In the genomic region with DNA sequence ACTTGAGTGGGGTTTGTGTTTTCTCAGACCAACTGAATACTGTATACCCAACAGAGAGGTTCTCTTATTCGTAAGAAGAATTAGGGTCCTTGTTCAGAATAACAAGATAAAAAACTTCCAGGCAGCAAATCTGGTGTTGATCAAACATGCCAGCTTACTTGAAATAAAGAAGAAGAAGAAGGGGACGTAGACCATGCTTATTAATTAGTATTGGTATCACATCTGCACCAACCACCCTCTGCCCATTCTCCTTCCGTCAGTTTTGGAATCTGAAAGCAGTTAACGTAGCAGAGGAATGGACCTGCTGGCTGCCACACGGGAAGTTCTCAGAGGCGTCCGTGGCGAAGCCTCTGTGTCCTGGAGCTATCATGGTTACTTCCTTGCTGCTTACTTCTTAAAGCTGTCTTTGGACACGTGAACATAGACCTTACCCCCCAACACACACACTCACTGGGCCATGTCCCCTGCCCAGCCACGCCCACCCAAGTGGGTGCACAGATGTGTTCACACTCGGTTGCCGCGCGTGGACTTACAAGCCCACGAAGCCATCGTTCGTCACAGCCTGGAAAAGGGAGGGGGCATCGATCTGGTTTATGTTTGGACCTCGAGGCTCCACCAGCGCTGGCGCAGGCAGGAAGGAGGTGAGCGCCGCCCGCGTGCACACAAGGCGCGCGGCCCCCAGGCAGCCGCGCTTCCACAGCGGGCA, we compare ENCODE assay signal across 8 cellular contexts. TPM values are rescaled to one million over a fixed set of nuclear protein-coding genes. Genes with fewer than 3 reads are reported as not detected.
DNase-seq lines count a peak whose midpoint lies in the region; ATAC-seq, FAIRE-seq and TF ChIP-seq lines count a peak whose summit lies in the region.

No MANE protein-coding gene starts in this region.

- H3K27ac ChIP-seq in endodermal cell (ENCODE audit: low read depth, low read length) (no peak overlapping the region), parathyroid adenoma (no peak overlapping the region)

- ATAC-seq in GM18502 (IDR thresholded peaks at IDR 0.05; ENCODE audit: poor library complexity, unreplicated experiment) (no peak), GM18519 (IDR thresholded peaks at IDR 0.05; ENCODE audit: low FRiP score, unreplicated experiment) (no peak)

- peak overlapping the region; percentile 90 for H3K4me2 ChIP-seq in parathyroid adenoma (ENCODE audit: low read length)

- FAIRE-seq in urothelium cell line (lab: Jason Lieb, UNC): no peak

- H3K4me3 ChIP-seq in GM12865 (ENCODE audit: low read depth, low read length) (peak overlapping the region; percentile 46; the same call in 1 of the 2 replicates), endodermal cell (ENCODE audit: low read length) (peak overlapping the region; percentile 68), parathyroid adenoma (ENCODE audit: low read depth, low read length) (peak overlapping the region; percentile 49)
- peak overlapping the region; percentile 45 for H3K4me3 ChIP-seq in Jurkat, Clone E6-1 (ENCODE audit: low read length)

- peaks cover 12% of the 10 kb centered on the region for H3K4me1 Mint-ChIP-seq in endodermal cell

- TF ChIP-seq CTCF in GM12865 (IDR thresholded peaks at IDR 0.05; ENCODE audit: insufficient read depth, low read depth, low read length, missing control alignments) (no peak), endodermal cell (conservative IDR thresholded peaks at IDR 0.05) (no peak), parathyroid adenoma (IDR thresholded peaks at IDR 0.05) (no peak)

- H3K9me3 Mint-ChIP-seq in endodermal cell: peaks cover 12% of the 10 kb centered on the region

- no peak overlapping the region for H3K27ac Mint-ChIP-seq in endodermal cell

- H3K79me2 ChIP-seq in parathyroid adenoma: no peaks in the 10 kb centered on the region

- H3K4me1 ChIP-seq in endodermal cell (ENCODE audit: control insufficient read depth, insufficient read depth, low read length) (no peaks in the 10 kb centered on the region), parathyroid adenoma (peaks cover 12% of the 10 kb centered on the region)

- peak overlapping the region; percentile 73 for H2AFZ ChIP-seq in parathyroid adenoma

- H3K4me3 Mint-ChIP-seq in endodermal cell: peak overlapping the region; percentile 48

- H3K27me3 ChIP-seq in endodermal cell (ENCODE audit: control insufficient read depth, insufficient read depth, low read length, poor library complexity, severe bottlenecking) (peaks cover 99% of the 10 kb centered on the region), parathyroid adenoma (ENCODE audit: control insufficient read depth, insufficient read depth, low read length) (peaks cover 7% of the 10 kb centered on the region)

- 4 to 8% methylated on average over 16 to 31 of the region's 31 CpGs for WGBS in endodermal cell (ENCODE audit: insufficient coverage in 1 of 2, insufficient read length in 1 of 2), 2 experiments

- peaks cover 3% of the 10 kb centered on the region for H3K36me3 Mint-ChIP-seq in endodermal cell (ENCODE audit: low read depth)

- H3K9me3 ChIP-seq in endodermal cell (ENCODE audit: control insufficient read depth, low read length) (peaks cover 5% of the 10 kb centered on the region), parathyroid adenoma (ENCODE audit: control insufficient read depth, low read length) (no peaks in the 10 kb centered on the region)

- H3K9ac ChIP-seq in endodermal cell (ENCODE audit: extremely low read depth, low read length, poor library complexity, severe bottlenecking) (no peak overlapping the region), parathyroid adenoma (no peak overlapping the region)

- H3K27me3 Mint-ChIP-seq in endodermal cell (ENCODE audit: insufficient read depth): peaks cover 92% of the 10 kb centered on the region

- H3K36me3 ChIP-seq in endodermal cell (ENCODE audit: control insufficient read depth, insufficient read depth, low read length): no peaks in the 10 kb centered on the region
- H3K36me3 ChIP-seq in parathyroid adenoma (ENCODE audit: control insufficient read depth, insufficient read depth, low read length): no peaks in the 10 kb centered on the region

- DNase-seq in GM12865 (ENCODE audit: low read depth) (no peak), endodermal cell (no peak), GOT3 (lab: John Stamatoyannopoulos, UW) (no peak), urothelium cell line (ENCODE audit: low spot score) (no peak)
- DNase-seq in Jurkat, Clone E6-1 (ENCODE audit: low read depth, low spot score): no peak

RNA-seq across cellular contexts. Expression of a gene that starts 4.1 kb away (rescaled TPM):
- polyA plus RNA-seq in Jurkat, Clone E6-1 (2012; ENCODE audit: insufficient read depth, insufficient read length): 1.1 TPM
- 1 to 10 TPM; 3.1 to 3.6 TPM for total RNA-seq in endodermal cell
- 79.0 TPM for polyA plus RNA-seq in endodermal cell (2013, experiment 1 of 2)
- 59.5 TPM for polyA plus RNA-seq in endodermal cell (2013, experiment 2 of 2)

RNA-seq across cellular contexts. Expression of a gene that starts 11.6 kb away (rescaled TPM):
- polyA plus RNA-seq in Jurkat, Clone E6-1 (2012; ENCODE audit: insufficient read depth, insufficient read length): 21.8 TPM
- total RNA-seq in endodermal cell: 10 to 100 TPM; 25.7 to 27.5 TPM
- 21.6 TPM for polyA plus RNA-seq in endodermal cell (2013, experiment 1 of 2)
- polyA plus RNA-seq in endodermal cell (2013, experiment 2 of 2): 20.5 TPM
